16 cellular contexts compared by ENCODE assay signal in genomic region chr10:118918689-118919088, GRCh38.
"Had no signal": no experiment of that assay in that cellular context is flagged by ENCODE, and none has a peak within 500 bp of the region (broad histone marks: within the 10 kb centered on the region; RNA-seq: fewer than 3 reads in every experiment).

No MANE protein-coding gene starts in this region.

- H3K4me3 ChIP-seq: heart right ventricle, left lung, tibial artery, uterus had no signal

- H3K9me3 ChIP-seq: heart right ventricle, left lung, tibial artery, uterus had no signal

- H3K27ac ChIP-seq: heart right ventricle, left lung, tibial artery, uterus had no signal

- H3K4me1 ChIP-seq: left lung, tibial artery had no signal

- H3K27me3 ChIP-seq: heart right ventricle, left lung, tibial artery, uterus had no signal

- DNase-seq: activated B cell treated with CpG ODN at 0.5 μM for 24 hours; activated CD4-positive, alpha-beta memory T cell treated with anti-CD3 and anti-CD28 coated beads, Interleukin-2, amount 10 ng/mL, durations not matched to agents 7 days and 5 days; activated CD4-positive, alpha-beta T cell treated with anti-CD3 and anti-CD28 coated beads for 4 hours; activated CD8-positive, alpha-beta memory T cell treated with anti-CD3 and anti-CD28 coated beads, Interleukin-2, amount 10 ng/mL, durations not matched to agents 7 days and 5 days; effector CD8-positive, alpha-beta T cell; foreskin melanocyte; heart right ventricle; left lung; nucleus accumbens; posterior cingulate gyrus; stimulated activated CD4-positive, alpha-beta T cell treated with anti-CD3 and anti-CD28 coated beads, Interleukin-12 subunit alpha, Interleukin-12 subunit beta, amount 100 ng/mL, for 4 hours; stimulated activated CD4-positive, alpha-beta T cell treated with anti-CD3 and anti-CD28 coated beads, Interleukin-1b, Interleukin-23, amount 100 ng/mL, for 48 hours; stimulated activated naive CD4-positive, alpha-beta T cell treated with Interleukin-2 at 50 U/mL for 16 hours; tibial artery; uterus had no signal

- H3K36me3 ChIP-seq: heart right ventricle, left lung, tibial artery, uterus had no signal

- ATAC-seq: activated CD8-positive, alpha-beta memory T cell treated with anti-CD3 and anti-CD28 coated beads, Interleukin-2, amount 10 ng/mL, durations not matched to agents 7 days and 5 days; heart right ventricle; left lung; natural killer cell treated with Interleukin-12 subunit alpha and Interleukin-12 subunit beta and Interleukin-15 and Interleukin-18, amount 100 ng/mL, for 72 hours had no signal
